Comparison of ENCODE assay signal across 8 cellular contexts in the genomic region with DNA sequence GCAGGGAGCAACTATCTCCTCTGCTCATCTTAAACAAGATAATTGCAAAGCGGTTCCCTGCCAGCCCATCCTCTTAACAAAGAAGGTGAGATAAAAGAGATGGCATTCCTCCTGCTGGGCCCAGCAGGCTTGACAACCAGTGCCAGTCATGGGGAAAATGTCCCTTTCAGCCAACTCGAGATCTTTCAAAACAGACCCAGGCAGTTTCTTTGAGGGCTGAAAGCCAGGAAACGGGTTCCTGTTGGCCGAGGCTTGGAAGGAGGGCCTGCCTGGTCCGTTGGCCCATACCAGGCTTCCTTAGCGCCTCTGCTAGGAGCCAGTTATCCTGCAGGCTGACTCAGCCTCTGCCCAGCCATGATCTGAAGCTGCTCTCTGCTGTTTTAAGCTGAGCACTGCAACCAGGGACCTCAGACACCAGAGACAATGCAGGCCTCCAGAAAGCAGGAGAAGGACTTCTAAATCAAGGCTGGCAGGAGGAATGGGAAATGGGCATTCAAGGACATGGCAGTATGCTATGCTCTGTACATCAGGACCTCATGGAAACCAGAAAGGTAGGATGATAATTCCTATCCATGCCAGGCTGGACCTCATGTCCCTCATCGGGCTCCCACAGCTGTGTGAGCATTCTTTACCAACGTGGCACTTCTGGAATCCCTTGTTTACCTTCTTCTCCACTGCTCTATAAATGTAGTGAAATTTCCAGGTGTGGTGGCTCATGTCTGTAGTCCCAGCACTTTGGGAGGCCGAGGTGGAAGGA. TPM values are rescaled to one million over a fixed set of nuclear protein-coding genes. Genes with fewer than 3 reads are reported as not detected.
A peak's percentile ranks its signal among the peaks of the same experiment; 100 is the strongest.
DNase-seq lines count a peak whose midpoint lies in the region; ATAC-seq and TF ChIP-seq lines count a peak whose summit lies in the region.

No MANE protein-coding gene starts in this region.

- ATAC-seq in right lobe of liver, result peak; percentile 97 to 100 (median 100)
- no peak for ATAC-seq in HG03175 (IDR thresholded peaks at IDR 0.05; ENCODE audit: unreplicated experiment)
- no peak for ATAC-seq in GM19035 (IDR thresholded peaks at IDR 0.05; ENCODE audit: unreplicated experiment)
- no peak for ATAC-seq in GM18907 (IDR thresholded peaks at IDR 0.05; ENCODE audit: unreplicated experiment)

- peaks cover 0 to 5% (median 0%) of the 10 kb centered on the region in 4 donors for H3K4me1 ChIP-seq in right lobe of liver
- H3K4me1 ChIP-seq in vagina, result peaks cover 10% of the 10 kb centered on the region

- no peak overlapping the region for H3K4me3 ChIP-seq in right lobe of liver
- no peak overlapping the region for H3K4me3 ChIP-seq in vagina

- H3K27me3 ChIP-seq in right lobe of liver (no peaks in the 10 kb centered on the region), vagina (no peaks in the 10 kb centered on the region)

- intact Hi-C loops in right lobe of liver (cut with DNase I) (no loop called here), vagina (cut with DNase I) (no loop called here)

- H3K27ac ChIP-seq in cingulate gyrus (ENCODE audit: low read depth, low read length) (peak overlapping the region; percentile 48), right lobe of liver (no peak overlapping the region), vagina (peak overlapping the region; percentile 15)

- H3K9me3 ChIP-seq in right lobe of liver (no peaks in the 10 kb centered on the region), vagina (no peaks in the 10 kb centered on the region)

- WGBS in right lobe of liver (ENCODE audit: insufficient coverage, low coverage, low lambda C conversion rate, missing lambda C conversion rate), result 54% methylated on average over 6 of the region's 9 CpGs

- H3K36me3 ChIP-seq in right lobe of liver (no peaks in the 10 kb centered on the region), vagina (peaks cover 0 to 6% of the 10 kb centered on the region in 2 donors)

- TF ChIP-seq CTCF in right lobe of liver (IDR thresholded peaks at IDR 0.05) (peak; percentile 60 to 88 (median 80)), vagina (IDR thresholded peaks at IDR 0.05) (peak; percentile 28 to 60 (median 43))

- DNase-seq in EL (peak; percentile 52), NCI-H2227 treated with DMSO at 0.1 percent for 48 hours (lab: John Stamatoyannopoulos, UW) (peak; percentile 42), right lobe of liver (peak; percentile 61 to 78 (median 78)), vagina (ENCODE audit: extremely low spot score in 2 of 2) (peak; percentile 85 to 94)

- TF ChIP-seq POLR2A in right lobe of liver (IDR thresholded peaks at IDR 0.05) (no peak), vagina (IDR thresholded peaks at IDR 0.05) (no peak)

RNA-seq across cellular contexts. Expression of a gene that starts 42.4 kb away (rescaled TPM):
- total RNA-seq in right lobe of liver (10 to 100 TPM; 16.1 to 25.0 (median 19.8) TPM), vagina (7.9 TPM)

RNA-seq across cellular contexts. Expression of a gene that starts 52.9 kb away (rescaled TPM):
- total RNA-seq in right lobe of liver, result 100 to 1,000 TPM in 1 of 6 experiments, 10 to 100 TPM in 5; 65.1 to 149 (median 76.4) TPM
- 159 TPM for total RNA-seq in vagina

Comparison
In these comparisons a context has a peak if more than half of its experiments do, and no peak if none do; other contexts are left out.
1. H3K27ac ChIP-seq: peak in cingulate gyrus (single experiment) and vagina (single experiment); none in right lobe of liver (0 of 3).
2. ATAC-seq: peak in right lobe of liver (4 of 4); none in HG03175 (single experiment), GM19035 (single experiment) and GM18907 (single experiment).
3. Peak in every context shown above with its lines, with median percentiles within 50 percentile points of each other: DNase-seq.